ENCODE assay signal across 12 cellular contexts in the genomic region with DNA sequence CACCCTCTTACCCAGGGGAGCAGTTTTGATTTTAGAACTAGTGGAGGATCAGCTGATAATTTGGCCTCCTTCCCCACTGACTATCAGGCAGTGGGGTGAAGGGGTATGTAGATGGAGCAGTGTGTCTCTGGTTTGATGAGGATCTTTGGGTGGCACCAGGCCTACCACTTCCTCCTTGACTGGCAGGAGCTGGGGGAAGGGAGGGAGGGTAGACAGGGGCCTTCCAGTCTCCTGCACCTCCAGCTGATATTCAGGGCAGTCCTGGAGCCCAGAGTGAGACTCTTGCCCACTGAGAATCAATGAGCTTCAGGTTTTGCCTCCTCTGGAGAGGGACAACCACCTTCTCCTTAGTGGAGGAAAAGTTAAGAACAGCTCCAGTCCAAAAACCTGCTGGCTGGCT. TPM values are rescaled to one million over a fixed set of nuclear protein-coding genes. Genes with fewer than 3 reads are reported as not detected.
A peak's percentile ranks its signal among the peaks of the same experiment; 100 is the strongest.
DNase-seq lines count a peak whose midpoint lies in the region; ATAC-seq and TF ChIP-seq lines count a peak whose summit lies in the region.
"Had no signal": no experiment of that assay in that cellular context is flagged by ENCODE, and none has a peak within 500 bp of the region (broad histone marks: within the 10 kb centered on the region; RNA-seq: fewer than 3 reads in every experiment).

No MANE protein-coding gene starts in this region.

- ATAC-seq in HG03097 (IDR thresholded peaks at IDR 0.05; ENCODE audit: low FRiP score, unreplicated experiment), result no peak
- ATAC-seq: sciatic nerve had no signal

- no peaks in the 10 kb centered on the region for H3K27me3 Mint-ChIP-seq in mesothelial cell of epicardium (ENCODE audit: low read depth)

- no peaks in the 10 kb centered on the region for H3K9me2 ChIP-seq in OCI-LY1 (ENCODE audit: low read depth, low read length)
- no peaks in the 10 kb centered on the region for H3K9me2 ChIP-seq in PC-9 (ENCODE audit: insufficient read depth)

- H3K4me1 Mint-ChIP-seq in mesothelial cell of epicardium, result peaks cover 10% of the 10 kb centered on the region

- no peaks in the 10 kb centered on the region for H3K36me3 Mint-ChIP-seq in mesothelial cell of epicardium

- DNase-seq in CMK (ENCODE audit: low read depth), result peak; percentile 61
- peak; percentile 78 for DNase-seq in activated effector memory CD4-positive, alpha-beta T cell treated with anti-CD3 and anti-CD28 coated beads, Interleukin-2, amount 50 U/mL, for 16 hours
- DNase-seq in pons (ENCODE audit: low spot score), result peak; percentile 55
- DNase-seq in mesothelial cell of epicardium (ENCODE audit: low spot score in 2 of 2, unreplicated experiment in 2 of 2), result no peak
- DNase-seq in PC-9, result no peak
- DNase-seq in effector CD8-positive, alpha-beta T cell (lab: John Stamatoyannopoulos, UW), result no peak
- DNase-seq: GOT3, NCI-H1417 treated with DMSO at 0.1 percent for 48 hours had no signal

- H3K27ac Mint-ChIP-seq in mesothelial cell of epicardium, result no peak overlapping the region

- no peak overlapping the region for H3K9ac ChIP-seq in OCI-LY1 (ENCODE audit: low read length)

- H3K36me3 ChIP-seq in OCI-LY1 (ENCODE audit: insufficient read depth, low read length), result no peaks in the 10 kb centered on the region; the same call in 1 of the 2 replicates
- no peaks in the 10 kb centered on the region for H3K36me3 ChIP-seq in PC-9 (ENCODE audit: low read depth)
- H3K36me3 ChIP-seq: cardiac muscle cell had no signal

- TF ChIP-seq CTCF in OCI-LY1 (IDR thresholded peaks at IDR 0.05; ENCODE audit: low read length) (no peak), mesothelial cell of epicardium (IDR thresholded peaks at IDR 0.05; ENCODE audit: unreplicated experiment) (no peak), PC-9 (conservative IDR thresholded peaks at IDR 0.05) (no peak)

- BruUV-seq in PC-9 (replicated peaks; lab: Mats Ljungman, UMichigan), result no TSS peak

- H3K4me2 ChIP-seq in OCI-LY1 (ENCODE audit: low read length) (no peak overlapping the region), PC-9 (no peak overlapping the region)

- no peak overlapping the region for H2AFZ ChIP-seq in OCI-LY1 (ENCODE audit: low read length)
- H2AFZ ChIP-seq in PC-9, result no peak overlapping the region

- no peaks in the 10 kb centered on the region for H3K9me3 ChIP-seq in OCI-LY1 (ENCODE audit: low read length)
- no peaks in the 10 kb centered on the region for H3K9me3 ChIP-seq in PC-9 (ENCODE audit: insufficient read depth, low read depth)

- POLR2A ChIA-PET in PC-9 (lab: Charles Lee; ENCODE audit: unreplicated experiment), result no interaction called here

- CTCF ChIA-PET in PC-9 (lab: Charles Lee), result interaction anchor here (0.6 kb wide), 1 partner anchor 285 kb away, joined by 5 read pairs; no protein-coding TSS in a partner anchor

- H3F3A ChIP-seq in OCI-LY1 (ENCODE audit: insufficient read depth, low read length) (no peaks in the 10 kb centered on the region), PC-9 (ENCODE audit: insufficient read depth, low read depth) (peaks cover 11% of the 10 kb centered on the region; the same call in 1 of the 2 replicates)

- H3K4me1 ChIP-seq in OCI-LY1 (ENCODE audit: insufficient read depth, low read length, severe bottlenecking), result peaks cover 54% of the 10 kb centered on the region
- peaks cover 39% of the 10 kb centered on the region for H3K4me1 ChIP-seq in PC-9 (replicated peaks; ENCODE audit: insufficient read depth)

- H3K27me3 ChIP-seq in OCI-LY1 (ENCODE audit: insufficient read depth, low read length), result no peaks in the 10 kb centered on the region
- no peaks in the 10 kb centered on the region for H3K27me3 ChIP-seq in PC-9 (ENCODE audit: insufficient read depth, low read depth)
- H3K27me3 ChIP-seq: cardiac muscle cell had no signal

- no peak overlapping the region for H3K4me3 Mint-ChIP-seq in mesothelial cell of epicardium

- H3K79me2 ChIP-seq in OCI-LY1 (ENCODE audit: insufficient read depth, low read length) (no peaks in the 10 kb centered on the region), PC-9 (ENCODE audit: low read depth) (no peaks in the 10 kb centered on the region; the same call in 1 of the 2 replicates)

- no peaks in the 10 kb centered on the region for H3K9me3 Mint-ChIP-seq in mesothelial cell of epicardium

- H3K27ac ChIP-seq in OCI-LY1 (ENCODE audit: low read depth, low read length, poor library complexity, severe bottlenecking), result peak overlapping the region; percentile 74
- H3K27ac ChIP-seq in PC-9, result no peak overlapping the region
- H3K27ac ChIP-seq: cardiac muscle cell had no signal

- intact Hi-C loops in PC-9 (cut with micrococcal nuclease; ENCODE audit: unreplicated experiment), result no loop called here

- H3K4me3 ChIP-seq in OCI-LY1 (ENCODE audit: low read depth, low read length, poor library complexity, severe bottlenecking) (no peak overlapping the region), PC-9 (no peak overlapping the region)
- H3K4me3 ChIP-seq: cardiac muscle cell had no signal

- no peaks in the 10 kb centered on the region for H4K20me1 ChIP-seq in OCI-LY1 (ENCODE audit: insufficient read depth, low read length)
- H4K20me1 ChIP-seq in PC-9 (ENCODE audit: insufficient read depth), result no peaks in the 10 kb centered on the region

RNA-seq across cellular contexts. Expression of gene DEF6, which starts 3.2 kb away (rescaled TPM):
- total RNA-seq in mesothelial cell of epicardium, result 9.3 to 11.3 TPM (median 9.7 TPM) in 3 replicates
- 19.6 and 27.0 TPM in 2 replicates for total RNA-seq in PC-9 (2021)

RNA-seq across cellular contexts. Expression of gene ZNF76, which starts 41.3 kb away (rescaled TPM):
- total RNA-seq in mesothelial cell of epicardium, result 56.6 to 58.3 TPM (median 56.9 TPM) in 3 replicates
- 38.8 and 39.9 TPM in 2 replicates for total RNA-seq in PC-9 (2021)

RNA-seq across cellular contexts. Expression of gene PPARD, which starts 41.5 kb away (rescaled TPM):
- total RNA-seq in mesothelial cell of epicardium (19.5 to 21.7 TPM (median 20.8 TPM) in 3 replicates), PC-9 (2021) (18.8 and 24.7 TPM in 2 replicates)

Comparison
In these comparisons a context has a peak if more than half of its experiments do, and no peak if none do; other contexts are left out.
1. DNase-seq: peak in CMK (single experiment), activated effector memory CD4-positive, alpha-beta T cell treated with anti-CD3 and anti-CD28 coated beads, Interleukin-2, amount 50 U/mL, for 16 hours (single experiment) and pons (single experiment); none in mesothelial cell of epicardium (0 of 2), PC-9 (0 of 2) and effector CD8-positive, alpha-beta T cell (single experiment).